In the genomic region with DNA sequence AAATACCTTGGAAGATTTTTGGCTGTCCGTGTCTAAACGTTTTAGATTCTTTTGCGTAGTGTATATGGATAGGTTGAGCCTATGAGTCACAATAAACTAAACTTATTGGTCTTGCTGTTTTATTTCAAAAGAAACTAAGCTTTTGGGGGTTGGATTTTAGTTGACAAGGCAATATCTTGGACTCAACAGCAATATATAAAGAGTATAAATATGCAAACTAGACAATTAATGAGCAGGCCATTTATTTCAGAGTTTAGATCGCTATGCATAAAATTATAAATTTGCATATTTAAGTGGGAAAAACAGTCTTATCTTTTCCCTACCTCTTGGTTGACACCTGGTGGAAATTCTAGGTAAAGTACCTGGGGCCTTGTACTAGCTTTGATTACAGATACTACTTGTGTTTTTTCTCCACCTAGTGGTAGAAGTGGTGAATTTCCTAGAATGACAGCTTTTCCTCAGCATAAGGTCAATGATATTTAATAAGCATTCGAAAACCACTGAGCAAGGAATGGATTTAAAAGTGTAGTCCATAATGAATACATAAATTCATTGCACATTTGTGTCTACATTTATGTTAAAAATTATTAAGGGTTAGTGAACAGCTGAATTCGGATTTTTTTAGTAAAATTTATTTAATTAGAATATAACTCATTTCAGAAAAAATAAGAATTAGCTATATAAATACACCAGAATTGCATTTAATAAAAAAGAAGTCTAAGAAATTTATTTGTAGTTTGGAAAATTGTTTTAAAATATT, we compare ENCODE assay signal across 8 cellular contexts. TPM values are rescaled to one million over a fixed set of nuclear protein-coding genes. Genes with fewer than 3 reads are reported as not detected.
DNase-seq lines count a peak whose midpoint lies in the region; ATAC-seq and TF ChIP-seq lines count a peak whose summit lies in the region.

No MANE protein-coding gene starts in this region.

- no peaks in the 10 kb centered on the region for H3K9me3 ChIP-seq in HUES48 (ENCODE audit: control insufficient read depth, insufficient read depth, low read length)
- H3K9me3 ChIP-seq in heart right ventricle: no peaks in the 10 kb centered on the region

- intact Hi-C loops in heart right ventricle (cut with DNase I): loop anchor here (1.0 to 10.0 kb wide), 16 partner anchors 73 to 520 kb away; no protein-coding TSS in a partner anchor

- peaks cover 8% of the 10 kb centered on the region for H3K4me1 ChIP-seq in HUES48 (ENCODE audit: control insufficient read depth, insufficient read depth, low read length)
- peaks cover 0 to 20% (median 12%) of the 10 kb centered on the region in 9 donors for H3K4me1 ChIP-seq in heart right ventricle

- peak overlapping the region; percentile 98 for H3K27ac Mint-ChIP-seq in activated naive CD8-positive, alpha-beta T cell treated with anti-CD3 and anti-CD28 coated beads for 36 hours
- H3K27ac Mint-ChIP-seq in progenitor cell of endocrine pancreas: peak overlapping the region; percentile 100

- H3K27me3 Mint-ChIP-seq in activated naive CD8-positive, alpha-beta T cell treated with anti-CD3 and anti-CD28 coated beads for 36 hours: no peaks in the 10 kb centered on the region
- H3K27me3 Mint-ChIP-seq in progenitor cell of endocrine pancreas: no peaks in the 10 kb centered on the region

- ATAC-seq in GM18909 (IDR thresholded peaks at IDR 0.05; ENCODE audit: poor library complexity, unreplicated experiment) (peak; percentile 15), heart right ventricle (peak in 4 of 8 donors; percentile 8 to 18 (median 12)), GM19463 (IDR thresholded peaks at IDR 0.05; ENCODE audit: unreplicated experiment) (no peak)

- H3K27me3 ChIP-seq in HUES48 (ENCODE audit: control insufficient read depth, insufficient read depth, low read length) (no peaks in the 10 kb centered on the region), heart right ventricle (no peaks in the 10 kb centered on the region)

- H3K9me3 Mint-ChIP-seq in activated naive CD8-positive, alpha-beta T cell treated with anti-CD3 and anti-CD28 coated beads for 36 hours: peaks cover 1% of the 10 kb centered on the region
- H3K9me3 Mint-ChIP-seq in progenitor cell of endocrine pancreas (ENCODE audit: low read depth): peaks cover 7% of the 10 kb centered on the region

- no peak overlapping the region for H3K9ac ChIP-seq in HUES48 (ENCODE audit: low read depth, low read length)

- H3K4me3 ChIP-seq in HUES48 (ENCODE audit: low read depth, low read length) (peak overlapping the region; percentile 84), heart right ventricle (peak overlapping the region in 6 of 10 donors; percentile 71 to 84 (median 78))

- TF ChIP-seq CTCF in heart right ventricle (IDR thresholded peaks at IDR 0.05) (peak; percentile 94 to 98 (median 96)), progenitor cell of endocrine pancreas (IDR thresholded peaks at IDR 0.05; ENCODE audit: unreplicated experiment) (peak; percentile 96)

- WGBS in heart right ventricle, 2 donors: 10 to 16% methylated on average over 6 of the region's 6 CpGs

- H3K36me3 ChIP-seq in HUES48 (ENCODE audit: control insufficient read depth, insufficient read depth, low read length): no peaks in the 10 kb centered on the region
- H3K36me3 ChIP-seq in heart right ventricle: no peaks in the 10 kb centered on the region

- peak overlapping the region; percentile 96 for H3K4me3 Mint-ChIP-seq in activated naive CD8-positive, alpha-beta T cell treated with anti-CD3 and anti-CD28 coated beads for 36 hours
- peak overlapping the region; percentile 96 for H3K4me3 Mint-ChIP-seq in progenitor cell of endocrine pancreas (ENCODE audit: low read depth)

- H3K36me3 Mint-ChIP-seq in activated naive CD8-positive, alpha-beta T cell treated with anti-CD3 and anti-CD28 coated beads for 36 hours: peaks cover 12% of the 10 kb centered on the region
- peaks cover 6% of the 10 kb centered on the region for H3K36me3 Mint-ChIP-seq in progenitor cell of endocrine pancreas (ENCODE audit: insufficient read depth)

- H3K27ac ChIP-seq in HUES48 (ENCODE audit: low read depth, low read length): peak overlapping the region; percentile 99
- peak overlapping the region; percentile 92 to 99 (median 98) for H3K27ac ChIP-seq in heart right ventricle

- H3K4me1 Mint-ChIP-seq in activated naive CD8-positive, alpha-beta T cell treated with anti-CD3 and anti-CD28 coated beads for 36 hours: peaks cover 12% of the 10 kb centered on the region
- peaks cover 12% of the 10 kb centered on the region for H3K4me1 Mint-ChIP-seq in progenitor cell of endocrine pancreas (ENCODE audit: low read depth)

- DNase-seq in COR-L47 (lab: John Stamatoyannopoulos, UW) (peak; percentile 92), NCI-H82 (lab: John Stamatoyannopoulos, UW) (peak; percentile 93), heart right ventricle (peak in 1 of 2 donors; percentile 76), progenitor cell of endocrine pancreas (ENCODE audit: low spot score, unreplicated experiment) (no peak)
- no peak for DNase-seq in activated naive CD8-positive, alpha-beta T cell treated with anti-CD3 and anti-CD28 coated beads for 36 hours

RNA-seq across cellular contexts. Expression of gene ARRDC3, which starts 1.7 kb away (rescaled TPM):
- total RNA-seq in activated naive CD8-positive, alpha-beta T cell treated with anti-CD3 and anti-CD28 coated beads for 36 hours: 10 to 100 TPM; 19.4 to 19.6 TPM
- total RNA-seq in heart right ventricle: 10 to 100 TPM in 8 of 10 donors, 1 to 10 TPM in 2; 9.4 to 61.5 (median 21.0) TPM
- polyA plus RNA-seq in heart right ventricle: 1 to 10 TPM; 4.8 to 5.8 TPM
- 90.4 and 107 TPM in 2 replicates for total RNA-seq in progenitor cell of endocrine pancreas

Comparison
In these comparisons a context has a peak if more than half of its experiments do, and no peak if none do; other contexts are left out.
1. DNase-seq: peak in COR-L47 (single experiment) and NCI-H82 (single experiment); none in activated naive CD8-positive, alpha-beta T cell treated with anti-CD3 and anti-CD28 coated beads for 36 hours (single experiment) and progenitor cell of endocrine pancreas (single experiment).